ENCODE assay signal across 9 cellular contexts in genomic region chr22:20567993-20568417, GRCh38.
DNase-seq lines count a peak whose midpoint lies in the region; ATAC-seq and TF ChIP-seq lines count a peak whose summit lies in the region.
"Had no signal": no experiment of that assay in that cellular context is flagged by ENCODE, and none has a peak within 500 bp of the region (broad histone marks: within the 10 kb centered on the region; RNA-seq: fewer than 3 reads in every experiment).

No MANE protein-coding gene starts in this region.

- no peaks in the 10 kb centered on the region for H3K9me3 ChIP-seq in adrenal gland (replicated peaks in 1 of 3)
- H3K9me3 ChIP-seq in upper lobe of left lung = no peaks in the 10 kb centered on the region

- H3K27ac ChIP-seq in adrenal gland (peak overlapping the region in 4 of 5 donors; percentile 48 to 89 (median 70)), upper lobe of left lung (peak overlapping the region; percentile 68 to 76 (median 69))

- H3K4me3 ChIP-seq in adrenal gland = no peak overlapping the region
- H3K4me3 ChIP-seq in upper lobe of left lung = no peak overlapping the region

- TF ChIP-seq POLR2A in adrenal gland (IDR thresholded peaks at IDR 0.05) (no peak), upper lobe of left lung (IDR thresholded peaks at IDR 0.05) (no peak)

- H3K27me3 Mint-ChIP-seq in activated naive CD8-positive, alpha-beta T cell = no peaks in the 10 kb centered on the region
- H3K27me3 Mint-ChIP-seq in activated naive CD8-positive, alpha-beta T cell treated with anti-CD3 and anti-CD28 coated beads, Interleukin-2, amount 50 U/mL, for 24 hours = no peaks in the 10 kb centered on the region
- H3K27me3 Mint-ChIP-seq: dendritic cell treated with granulocyte-macrophage colony-stimulating factor and Interleukin-4, amounts not matched to agents 40 ng/mL and 50 ng/mL, for 4 days had no signal

- H3K4me3 Mint-ChIP-seq in activated naive CD8-positive, alpha-beta T cell = peak overlapping the region; percentile 74
- no peak overlapping the region for H3K4me3 Mint-ChIP-seq in activated naive CD8-positive, alpha-beta T cell treated with anti-CD3 and anti-CD28 coated beads, Interleukin-2, amount 50 U/mL, for 24 hours
- H3K4me3 Mint-ChIP-seq: dendritic cell treated with granulocyte-macrophage colony-stimulating factor and Interleukin-4, amounts not matched to agents 40 ng/mL and 50 ng/mL, for 4 days had no signal

- no peak overlapping the region for H3K27ac Mint-ChIP-seq in activated naive CD8-positive, alpha-beta T cell
- H3K27ac Mint-ChIP-seq in activated naive CD8-positive, alpha-beta T cell treated with anti-CD3 and anti-CD28 coated beads, Interleukin-2, amount 50 U/mL, for 24 hours = no peak overlapping the region
- H3K27ac Mint-ChIP-seq: dendritic cell treated with granulocyte-macrophage colony-stimulating factor and Interleukin-4, amounts not matched to agents 40 ng/mL and 50 ng/mL, for 4 days had no signal

- H3K27me3 ChIP-seq in adrenal gland (no peaks in the 10 kb centered on the region), upper lobe of left lung (no peaks in the 10 kb centered on the region)

- WGBS in adrenal gland, 4 donors = 45 to 60% (median 47%) methylated on average over 5 of the region's 5 CpGs
- WGBS in upper lobe of left lung, 2 donors = 56 to 80% methylated on average over 5 of the region's 5 CpGs

- H3K9me3 Mint-ChIP-seq in activated naive CD8-positive, alpha-beta T cell (ENCODE audit: low read depth) = no peaks in the 10 kb centered on the region
- no peaks in the 10 kb centered on the region for H3K9me3 Mint-ChIP-seq in activated naive CD8-positive, alpha-beta T cell treated with anti-CD3 and anti-CD28 coated beads, Interleukin-2, amount 50 U/mL, for 24 hours
- H3K9me3 Mint-ChIP-seq: dendritic cell treated with granulocyte-macrophage colony-stimulating factor and Interleukin-4, amounts not matched to agents 40 ng/mL and 50 ng/mL, for 4 days had no signal

- DNase-seq in activated naive CD8-positive, alpha-beta T cell treated with anti-CD3 and anti-CD28 coated beads, Interleukin-2, amount 50 U/mL, for 24 hours = no peak
- DNase-seq in adrenal gland (peak in 3 of 7 donors; percentile 60 to 72 (median 69)), iPS-NIHi7 (ENCODE audit: extremely low spot score) (peak; percentile 39), upper lobe of left lung (no peak), omental fat pad (ENCODE audit: low spot score) (no peak)

- ATAC-seq in activated naive CD8-positive, alpha-beta T cell treated with anti-CD3 and anti-CD28 coated beads, Interleukin-2, amount 50 U/mL, for 24 hours = no peak
- peak in 1 of 2 donors; percentile 38 for ATAC-seq in upper lobe of left lung (ENCODE audit: low FRiP score in 2 of 2)
- no peak for ATAC-seq in omental fat pad (ENCODE audit: low FRiP score)
- no peak for ATAC-seq in GM18520 (IDR thresholded peaks at IDR 0.05; ENCODE audit: unreplicated experiment)
- ATAC-seq in HG03095 (IDR thresholded peaks at IDR 0.05; ENCODE audit: unreplicated experiment) = no peak

- H3K36me3 Mint-ChIP-seq in activated naive CD8-positive, alpha-beta T cell = peaks cover 14% of the 10 kb centered on the region
- peaks cover 71% of the 10 kb centered on the region for H3K36me3 Mint-ChIP-seq in activated naive CD8-positive, alpha-beta T cell treated with anti-CD3 and anti-CD28 coated beads, Interleukin-2, amount 50 U/mL, for 24 hours (ENCODE audit: low read depth)

- no peak for TF ChIP-seq EP300 in upper lobe of left lung (IDR thresholded peaks at IDR 0.05)

- H3K4me1 ChIP-seq in adrenal gland (replicated peaks in 1 of 2) = peaks cover 28 to 48% of the 10 kb centered on the region in 2 donors
- peaks cover 53 to 63% (median 59%) of the 10 kb centered on the region in 4 donors for H3K4me1 ChIP-seq in upper lobe of left lung

- H3K36me3 ChIP-seq in adrenal gland (replicated peaks in 1 of 2) (peaks cover 0 to 78% of the 10 kb centered on the region in 2 donors), upper lobe of left lung (peaks cover 26 to 88% (median 65%) of the 10 kb centered on the region in 4 donors)

- H3K4me1 Mint-ChIP-seq in activated naive CD8-positive, alpha-beta T cell (ENCODE audit: low read depth) = peaks cover 90% of the 10 kb centered on the region
- H3K4me1 Mint-ChIP-seq in activated naive CD8-positive, alpha-beta T cell treated with anti-CD3 and anti-CD28 coated beads, Interleukin-2, amount 50 U/mL, for 24 hours = peaks cover 86% of the 10 kb centered on the region

- intact Hi-C loops in adrenal gland (cut with DNase I) = loop anchor here in 1 of 2 donors (10.0 kb wide), 2 partner anchors 53 to 143 kb away; no protein-coding TSS in a partner anchor

- peak in 5 of 6 experiments; percentile 19 to 39 (median 32) for TF ChIP-seq CTCF in adrenal gland (IDR thresholded peaks at IDR 0.05)
- peak in 1 of 6 experiments; percentile 12 for TF ChIP-seq CTCF in upper lobe of left lung (IDR thresholded peaks at IDR 0.05)
- TF ChIP-seq CTCF in omental fat pad (IDR thresholded peaks at IDR 0.05) = no peak

Comparison
In these comparisons a context has a peak if more than half of its experiments do, and no peak if none do; other contexts are left out.
1. CTCF ChIP-seq: peak in adrenal gland (5 of 6); none in omental fat pad (0 of 3).